ENCODE assay signal across 8 cellular contexts in genomic region chr1:111192643-111193519, GRCh38. TPM values are rescaled to one million over a fixed set of nuclear protein-coding genes. Genes with fewer than 3 reads are reported as not detected.
A peak's percentile ranks its signal among the peaks of the same experiment; 100 is the strongest.
DNase-seq lines count a peak whose midpoint lies in the region; ATAC-seq and TF ChIP-seq lines count a peak whose summit lies in the region.

No MANE protein-coding gene starts in this region.

- no peaks in the 10 kb centered on the region for H4K20me1 ChIP-seq in KMS-11 (ENCODE audit: insufficient read depth)

- DNase-seq in Daoy (ENCODE audit: low read depth) = peak; percentile 52
- DNase-seq in choroid plexus epithelial cell (ENCODE audit: low read depth) = peak; percentile 16
- peak in 1 of 9 donors; percentile 48 for DNase-seq in naive thymus-derived CD4-positive, alpha-beta T cell
- DNase-seq in D341Med (ENCODE audit: low spot score) = no peak
- DNase-seq in GF-D8 (lab: John Stamatoyannopoulos, UW) = no peak
- DNase-seq in NCI-H524 (lab: John Stamatoyannopoulos, UW) = no peak

- peak overlapping the region; percentile 72 to 99 (median 96) for H3K27ac Mint-ChIP-seq in naive thymus-derived CD4-positive, alpha-beta T cell

- CTCF ChIA-PET in naive thymus-derived CD4-positive, alpha-beta T cell (lab: Charles Lee) = interaction anchor here (1.0 to 15.0 kb wide), 2 partner anchors 28 to 141 kb away, joined by 3 to 341 read pairs; partner anchors contain the start of gene CHI3L2

- no peaks in the 10 kb centered on the region for H3K27me3 Mint-ChIP-seq in naive thymus-derived CD4-positive, alpha-beta T cell

- H3K4me1 ChIP-seq in KMS-11 (ENCODE audit: low read depth, poor library complexity, severe bottlenecking) = peaks cover 9% of the 10 kb centered on the region
- peaks cover 85 to 95% of the 10 kb centered on the region in 2 donors for H3K4me1 ChIP-seq in naive thymus-derived CD4-positive, alpha-beta T cell (ENCODE audit: control insufficient read depth in 2 of 2, insufficient read depth in 2 of 2, low read length in 2 of 2)

- no peaks in the 10 kb centered on the region for H3K9me3 ChIP-seq in naive thymus-derived CD4-positive, alpha-beta T cell (ENCODE audit: control insufficient read depth in 2 of 3, low read length in 3 of 3)

- H3K4me2 ChIP-seq in KMS-11 = peak overlapping the region; percentile 12; the same call in 1 of the 2 replicates

- no peaks in the 10 kb centered on the region for H3K27me3 ChIP-seq in KMS-11 (ENCODE audit: insufficient read depth, low read depth)
- no peaks in the 10 kb centered on the region for H3K27me3 ChIP-seq in naive thymus-derived CD4-positive, alpha-beta T cell (ENCODE audit: control insufficient read depth in 2 of 2, insufficient read depth in 2 of 2, low read length in 2 of 2)

- no peak overlapping the region for H3K9ac ChIP-seq in KMS-11

- peak; percentile 71 for ATAC-seq in naive thymus-derived CD4-positive, alpha-beta T cell
- ATAC-seq in HG02678 (IDR thresholded peaks at IDR 0.05; ENCODE audit: unreplicated experiment) = no peak

- H3K9me3 Mint-ChIP-seq in naive thymus-derived CD4-positive, alpha-beta T cell = peaks cover 0 to 2% (median 0%) of the 10 kb centered on the region in 11 donors

- POLR2A ChIA-PET in naive thymus-derived CD4-positive, alpha-beta T cell (lab: Charles Lee) = interaction anchor here (0.6 to 26.6 kb wide), 9 partner anchors 4 to 490 kb away, joined by 3 to 1128 read pairs (median 5); partner anchors contain the start of genes CHI3L2 and DENND2D

- H3K4me1 Mint-ChIP-seq in naive thymus-derived CD4-positive, alpha-beta T cell = peaks cover 88 to 99% (median 97%) of the 10 kb centered on the region in 7 donors

- H3K4me3 ChIP-seq in KMS-11 (IDR thresholded peaks at IDR 0.05; ENCODE audit: insufficient read depth, low read depth, low read length) (no peak overlapping the region), choroid plexus epithelial cell (ENCODE audit: low read depth, low read length) (no peak overlapping the region)
- H3K4me3 ChIP-seq in naive thymus-derived CD4-positive, alpha-beta T cell (ENCODE audit: low read length) = peak overlapping the region; percentile 19

- H2AFZ ChIP-seq in KMS-11 (ENCODE audit: low read depth) = no peak overlapping the region

- H3K36me3 Mint-ChIP-seq in naive thymus-derived CD4-positive, alpha-beta T cell = peaks cover 40 to 96% (median 93%) of the 10 kb centered on the region in 5 donors

- no peaks in the 10 kb centered on the region for H3K36me3 ChIP-seq in KMS-11 (ENCODE audit: insufficient read depth)
- H3K36me3 ChIP-seq in naive thymus-derived CD4-positive, alpha-beta T cell (ENCODE audit: control insufficient read depth in 2 of 3, insufficient read depth in 3 of 3, low read length in 3 of 3) = peaks cover 47 to 92% (median 69%) of the 10 kb centered on the region in 3 experiments

- H3K79me2 ChIP-seq in KMS-11 (ENCODE audit: insufficient read depth, low read depth) = no peaks in the 10 kb centered on the region

- TF ChIP-seq CTCF in KMS-11 (conservative IDR thresholded peaks at IDR 0.05; ENCODE audit: low read depth, low read length) (no peak), choroid plexus epithelial cell (conservative IDR thresholded peaks at IDR 0.05; ENCODE audit: low read depth, low read length) (no peak)

- intact Hi-C loops in naive thymus-derived CD4-positive, alpha-beta T cell (cut with micrococcal nuclease) = loop anchor here in 1 of 2 donors (10.0 kb wide), 1 partner anchor 158 kb away; no protein-coding TSS in a partner anchor

- peak overlapping the region; percentile 70 to 100 (median 98) for H3K4me3 Mint-ChIP-seq in naive thymus-derived CD4-positive, alpha-beta T cell

- H3K27ac ChIP-seq in KMS-11 = no peak overlapping the region
- H3K27ac ChIP-seq in naive thymus-derived CD4-positive, alpha-beta T cell (ENCODE audit: low read depth, low read length) = peak overlapping the region; percentile 90

RNA-seq across cellular contexts. Expression of gene DENND2D, which starts 7.6 kb away (rescaled TPM):
- 5.7 and 11.0 TPM in 2 replicates for total RNA-seq in Daoy (2014; rRNA removed; shearing (Covaris generic))
- 100 to 1,000 TPM; 122 to 328 (median 288) TPM for total RNA-seq in naive thymus-derived CD4-positive, alpha-beta T cell
- 100 to 1,000 TPM; 192 to 421 TPM for polyA plus RNA-seq in naive thymus-derived CD4-positive, alpha-beta T cell

RNA-seq across cellular contexts. Expression of gene CHI3L2, which starts 34.6 kb away (rescaled TPM):
- total RNA-seq in Daoy (2014; rRNA removed; shearing (Covaris generic)) = 0.29 TPM in 1 of 2 replicates, not detected in the other
- 10 to 100 TPM in 3 of 5 experiments, 1 to 10 TPM in 2; 7.0 to 38.0 (median 18.8) TPM for total RNA-seq in naive thymus-derived CD4-positive, alpha-beta T cell
- 100 to 1,000 TPM; 126 to 136 TPM for polyA plus RNA-seq in naive thymus-derived CD4-positive, alpha-beta T cell

RNA-seq across cellular contexts. Expression of gene CEPT1, which starts 52.9 kb away (rescaled TPM):
- total RNA-seq in Daoy (2014; rRNA removed; shearing (Covaris generic)) = 36.5 and 36.7 TPM in 2 replicates
- 10 to 100 TPM; 39.1 to 57.5 (median 40.2) TPM for total RNA-seq in naive thymus-derived CD4-positive, alpha-beta T cell
- polyA plus RNA-seq in naive thymus-derived CD4-positive, alpha-beta T cell = 10 to 100 TPM; 23.0 to 26.3 TPM

RNA-seq across cellular contexts. Expression of gene DRAM2, which starts 53.0 kb away (rescaled TPM):
- total RNA-seq in Daoy (2014; rRNA removed; shearing (Covaris generic)) = 36.7 and 49.8 TPM in 2 replicates
- total RNA-seq in naive thymus-derived CD4-positive, alpha-beta T cell = 10 to 100 TPM; 26.9 to 51.6 (median 43.5) TPM
- polyA plus RNA-seq in naive thymus-derived CD4-positive, alpha-beta T cell = 10 to 100 TPM; 76.4 to 87.5 TPM

Comparison
In these comparisons a context has a peak if more than half of its experiments do, and no peak if none do; other contexts are left out.
1. DNase-seq: peak in Daoy (single experiment) and choroid plexus epithelial cell (single experiment); none in D341Med (single experiment), GF-D8 (single experiment) and NCI-H524 (0 of 2).
2. RNA of gene DENND2D, which starts 7.6 kb away (total RNA-seq): 122 to 328 TPM in naive thymus-derived CD4-positive, alpha-beta T cell; 5.7 to 11.0 TPM in Daoy; every median in the first group is over 10 times any median in the second.